ENCODE assay signal across 10 cellular contexts in genomic region chr9:130258137-130258536, GRCh38. TPM values are rescaled to one million over a fixed set of nuclear protein-coding genes. Genes with fewer than 3 reads are reported as not detected.
DNase-seq lines count a peak whose midpoint lies in the region; ATAC-seq, FAIRE-seq and TF ChIP-seq lines count a peak whose summit lies in the region.
"Not testable (repeated sequence)": the region's sequence is repeated elsewhere in the genome, so short reads cannot be mapped to it uniquely, and the experiment has no call there.
"Had no signal": no experiment of that assay in that cellular context is flagged by ENCODE, and none has a peak within 500 bp of the region (broad histone marks: within the 10 kb centered on the region; RNA-seq: fewer than 3 reads in every experiment).

No MANE protein-coding gene starts in this region.

- not testable (repeated sequence) for H3K27ac ChIP-seq in kidney (ENCODE audit: low read depth in 2 of 2, low read length in 2 of 2); suprapubic skin

- H3K4me1 Mint-ChIP-seq in chondrocyte (ENCODE audit: low read depth), result not testable (repeated sequence)

- H3K27me3 ChIP-seq in suprapubic skin, result not testable (repeated sequence)

- H3K4me3 ChIP-seq in kidney (ENCODE audit: low read length in 2 of 2); suprapubic skin: not testable (repeated sequence)

- H3K9me3 Mint-ChIP-seq in chondrocyte (ENCODE audit: low read depth), result not testable (repeated sequence)

- FAIRE-seq in kidney (lab: Jason Lieb, UNC), result not testable (repeated sequence)

- DNase-seq in activated effector memory CD4-positive, alpha-beta T cell treated with anti-CD3 and anti-CD28 coated beads, Interleukin-2, amount 50 U/mL, for 16 hours, result peak; percentile 9
- DNase-seq in chondrocyte (ENCODE audit: low spot score) (peak; percentile 6), kidney (peak; percentile 10), sciatic nerve (ENCODE audit: low spot score) (peak; percentile 18), suprapubic skin (ENCODE audit: low spot score in 2 of 2) (peak; percentile 10 to 16)

- WGBS in suprapubic skin, result 97% methylated on average over 7 of the region's 7 CpGs

- H3K36me3 Mint-ChIP-seq in chondrocyte (ENCODE audit: low read depth), result not testable (repeated sequence)

- H3K27ac Mint-ChIP-seq in chondrocyte (ENCODE audit: unreplicated experiment), result not testable (repeated sequence)

- not testable (repeated sequence) for ATAC-seq in sciatic nerve

- not testable (repeated sequence) for H3K4me3 Mint-ChIP-seq in chondrocyte (ENCODE audit: unreplicated experiment)

- H3K4me1 ChIP-seq in kidney (ENCODE audit: control insufficient read depth in 1 of 2, insufficient read depth in 1 of 2, low read depth in 1 of 2, low read length in 2 of 2); suprapubic skin: not testable (repeated sequence)

- not testable (repeated sequence) for H3K36me3 ChIP-seq in kidney (ENCODE audit: control insufficient read depth in 1 of 2, insufficient read depth in 2 of 2, low read length in 2 of 2); suprapubic skin

- not testable (repeated sequence) for H3K9ac ChIP-seq in kidney (ENCODE audit: low read length in 2 of 2)

- intact Hi-C loops in kidney (cut with DNase I); sciatic nerve (cut with DNase I): not testable (repeated sequence)

- H3K27me3 Mint-ChIP-seq in chondrocyte (ENCODE audit: low read depth), result peaks cover 38% of the 10 kb centered on the region

- TF ChIP-seq CTCF in chondrocyte (IDR thresholded peaks at IDR 0.05); kidney (IDR thresholded peaks at IDR 0.05; ENCODE audit: borderline replicate concordance, extremely low read depth, insufficient read depth); suprapubic skin (IDR thresholded peaks at IDR 0.05): not testable (repeated sequence)

- H3K9me3 ChIP-seq in kidney (ENCODE audit: control insufficient read depth in 1 of 2, low read length in 2 of 2); suprapubic skin: not testable (repeated sequence)

- TF ChIP-seq EP300 in suprapubic skin (IDR thresholded peaks at IDR 0.05), result not testable (repeated sequence)

- not testable (repeated sequence) for TF ChIP-seq POLR2A in suprapubic skin (IDR thresholded peaks at IDR 0.05)

RNA-seq across cellular contexts. Expression of gene HMCN2, which starts 7.4 kb away (rescaled TPM):
- total RNA-seq in chondrocyte (0.05 to 0.36 TPM (median 0.10 TPM) in 3 replicates), kidney (8.6 TPM), sciatic nerve (3.3 TPM), suprapubic skin (1 to 10 TPM; 1.3 to 6.3 (median 3.5) TPM)
- polyA plus RNA-seq in kidney (ENCODE audit: insufficient read depth, low read depth, low replicate concordance), result 0.99 TPM
- total RNA-seq: CD4-positive, alpha-beta memory T cell; CD4-positive, CD25-positive, alpha-beta regulatory T cell; CD8-positive, alpha-beta memory T cell; GM12878 had no signal
- polyA plus RNA-seq: CD14-positive monocyte; CD4-positive, alpha-beta memory T cell; CD4-positive, CD25-positive, alpha-beta regulatory T cell; CD8-positive, alpha-beta memory T cell had no signal
